Comparison of ENCODE assay signal across 40 cellular contexts in genomic region chr2:41576423-41576822, GRCh38.
"Had no signal": no experiment of that assay in that cellular context is flagged by ENCODE, and none has a peak within 500 bp of the region (broad histone marks: within the 10 kb centered on the region; RNA-seq: fewer than 3 reads in every experiment).

No MANE protein-coding gene starts in this region.

- H3K36me3 ChIP-seq: adrenal gland, ascending aorta, brain microvascular endothelial cell, breast epithelium, cardiac muscle cell had no signal

- H3K9me3 Mint-ChIP-seq: activated naive CD4-positive, alpha-beta T cell treated with anti-CD3 and anti-CD28 coated beads for 36 hours; activated naive CD4-positive, alpha-beta T cell treated with anti-CD3 and anti-CD28 coated beads, Interleukin-2, amount 10 ng/mL, durations not matched to agents 7 days and 5 days; activated naive CD4-positive, alpha-beta T cell treated with anti-CD3 and anti-CD28 coated beads, Interleukin-2, amount 50 U/mL, for 24 hours; activated naive CD4-positive, alpha-beta T cell treated with anti-CD3 and anti-CD28 coated beads, Interleukin-2, amount 50 U/mL, for 72 hours; activated naive CD8-positive, alpha-beta T cell treated with anti-CD3 and anti-CD28 coated beads, Interleukin-2, amount 10 ng/mL, durations not matched to agents 7 days and 5 days; activated naive CD8-positive, alpha-beta T cell treated with anti-CD3 and anti-CD28 coated beads, Interleukin-2, amount 50 U/mL, for 24 hours; activated T-cell treated with anti-CD3 and anti-CD28 coated beads, Interleukin-2, amount 50 U/mL, for 24 hours; activated T-cell treated with anti-CD3 and anti-CD28 coated beads, Interleukin-2, amount 50 U/mL, for 4 hours; activated T-cell treated with anti-CD3 and anti-CD28 coated beads, Interleukin-2, amount 50 U/mL, for 72 hours; activated T-helper 1 cell treated with anti-CD3 and anti-CD28 coated beads, Interleukin-12 subunit alpha, Interleukin-12 subunit beta, Interleukin-2, Interleukin-4 antibody, amounts not matched to agents 30 ng/mL and 10 ng/mL and 1 ng/mL, durations not matched to agents 14 hours and 24 hours and 36 hours; activated T-helper 17 cell treated with anti-CD3 and anti-CD28 coated beads, Interleukin-2, amount 50 U/mL, for 72 hours; activated T-helper 2 cell treated with anti-CD3 and anti-CD28 coated beads, Interferon-gamma antibody, Interleukin-2, Interleukin-4, amounts not matched to agents 10 μg/mL and 5 μg/mL and 100 μg/mL, durations not matched to agents 14 hours and 24 hours and 36 hours; brain; central memory CD8-positive, alpha-beta T cell had no signal

- H3K27me3 ChIP-seq: adrenal gland, ascending aorta, body of pancreas, brain microvascular endothelial cell, breast epithelium, cardiac muscle cell had no signal

- H3K4me3 Mint-ChIP-seq: activated naive CD4-positive, alpha-beta T cell treated with anti-CD3 and anti-CD28 coated beads for 36 hours; activated naive CD4-positive, alpha-beta T cell treated with anti-CD3 and anti-CD28 coated beads, Interleukin-2, amount 10 ng/mL, durations not matched to agents 7 days and 5 days; activated naive CD4-positive, alpha-beta T cell treated with anti-CD3 and anti-CD28 coated beads, Interleukin-2, amount 50 U/mL, for 24 hours; activated naive CD8-positive, alpha-beta T cell; activated naive CD8-positive, alpha-beta T cell treated with anti-CD3 and anti-CD28 coated beads, Interleukin-2, amount 10 ng/mL, durations not matched to agents 7 days and 5 days; activated naive CD8-positive, alpha-beta T cell treated with anti-CD3 and anti-CD28 coated beads, Interleukin-2, amount 50 U/mL, for 24 hours; activated T-cell treated with anti-CD3 and anti-CD28 coated beads, Interleukin-2, amount 50 U/mL, for 24 hours; activated T-cell treated with anti-CD3 and anti-CD28 coated beads, Interleukin-2, amount 50 U/mL, for 4 hours; activated T-cell treated with anti-CD3 and anti-CD28 coated beads, Interleukin-2, amount 50 U/mL, for 72 hours; activated T-helper 1 cell treated with anti-CD3 and anti-CD28 coated beads, Interleukin-12 subunit alpha, Interleukin-12 subunit beta, Interleukin-2, Interleukin-4 antibody, amounts not matched to agents 30 ng/mL and 10 ng/mL and 1 ng/mL, durations not matched to agents 14 hours and 24 hours and 36 hours; activated T-helper 17 cell treated with anti-CD3 and anti-CD28 coated beads, Interleukin-2, amount 50 U/mL, for 72 hours; brain; central memory CD8-positive, alpha-beta T cell had no signal

- H3K4me3 ChIP-seq: adrenal gland, ascending aorta, body of pancreas, breast epithelium, cardiac muscle cell had no signal

- H3K27ac Mint-ChIP-seq: activated naive CD4-positive, alpha-beta T cell treated with anti-CD3 and anti-CD28 coated beads for 36 hours; activated naive CD4-positive, alpha-beta T cell treated with anti-CD3 and anti-CD28 coated beads, Interleukin-2, amount 10 ng/mL, durations not matched to agents 7 days and 5 days; activated naive CD4-positive, alpha-beta T cell treated with anti-CD3 and anti-CD28 coated beads, Interleukin-2, amount 50 U/mL, for 24 hours; activated naive CD4-positive, alpha-beta T cell treated with anti-CD3 and anti-CD28 coated beads, Interleukin-2, amount 50 U/mL, for 72 hours; activated naive CD8-positive, alpha-beta T cell; activated naive CD8-positive, alpha-beta T cell treated with anti-CD3 and anti-CD28 coated beads, Interleukin-2, amount 10 ng/mL, durations not matched to agents 7 days and 5 days; activated naive CD8-positive, alpha-beta T cell treated with anti-CD3 and anti-CD28 coated beads, Interleukin-2, amount 50 U/mL, for 24 hours; activated T-cell treated with anti-CD3 and anti-CD28 coated beads, Interleukin-2, amount 50 U/mL, for 24 hours; activated T-cell treated with anti-CD3 and anti-CD28 coated beads, Interleukin-2, amount 50 U/mL, for 72 hours; activated T-helper 1 cell treated with anti-CD3 and anti-CD28 coated beads, Interleukin-12 subunit alpha, Interleukin-12 subunit beta, Interleukin-2, Interleukin-4 antibody, amounts not matched to agents 30 ng/mL and 10 ng/mL and 1 ng/mL, durations not matched to agents 14 hours and 24 hours and 36 hours; activated T-helper 17 cell treated with anti-CD3 and anti-CD28 coated beads, Interleukin-2, amount 50 U/mL, for 72 hours; activated T-helper 2 cell treated with anti-CD3 and anti-CD28 coated beads, Interferon-gamma antibody, Interleukin-2, Interleukin-4, amounts not matched to agents 10 μg/mL and 5 μg/mL and 100 μg/mL, durations not matched to agents 14 hours and 24 hours and 36 hours; brain had no signal

- ATAC-seq: activated naive CD4-positive, alpha-beta T cell treated with anti-CD3 and anti-CD28 coated beads, Interleukin-2, amount 50 U/mL, for 72 hours; activated naive CD8-positive, alpha-beta T cell treated with anti-CD3 and anti-CD28 coated beads, Interleukin-2, amount 50 U/mL, for 24 hours; activated T-cell treated with anti-CD3 and anti-CD28 coated beads, Interleukin-2, amount 50 U/mL, for 4 hours; activated T-cell treated with anti-CD3 and anti-CD28 coated beads, Interleukin-2, amount 50 U/mL, for 72 hours; activated T-helper 17 cell treated with anti-CD3 and anti-CD28 coated beads, Interleukin-2, amount 50 U/mL, for 72 hours; body of pancreas had no signal

- H3K27me3 Mint-ChIP-seq: activated naive CD4-positive, alpha-beta T cell treated with anti-CD3 and anti-CD28 coated beads, Interleukin-2, amount 10 ng/mL, durations not matched to agents 7 days and 5 days; activated naive CD8-positive, alpha-beta T cell treated with anti-CD3 and anti-CD28 coated beads, Interleukin-2, amount 10 ng/mL, durations not matched to agents 7 days and 5 days; activated T-cell treated with anti-CD3 and anti-CD28 coated beads, Interleukin-2, amount 50 U/mL, for 24 hours; activated T-helper 17 cell treated with anti-CD3 and anti-CD28 coated beads, Interleukin-2, amount 50 U/mL, for 72 hours; central memory CD8-positive, alpha-beta T cell had no signal

- H3K9me3 ChIP-seq: adrenal gland, ascending aorta, body of pancreas, breast epithelium had no signal

- H3K4me1 Mint-ChIP-seq: activated naive CD4-positive, alpha-beta T cell treated with anti-CD3 and anti-CD28 coated beads, Interleukin-2, amount 10 ng/mL, durations not matched to agents 7 days and 5 days; activated naive CD4-positive, alpha-beta T cell treated with anti-CD3 and anti-CD28 coated beads, Interleukin-2, amount 50 U/mL, for 24 hours; activated naive CD8-positive, alpha-beta T cell treated with anti-CD3 and anti-CD28 coated beads, Interleukin-2, amount 10 ng/mL, durations not matched to agents 7 days and 5 days; activated naive CD8-positive, alpha-beta T cell treated with anti-CD3 and anti-CD28 coated beads, Interleukin-2, amount 50 U/mL, for 24 hours; activated T-helper 17 cell treated with anti-CD3 and anti-CD28 coated beads, Interleukin-2, amount 50 U/mL, for 72 hours; central memory CD8-positive, alpha-beta T cell had no signal

- H3K27ac ChIP-seq: adrenal gland, ascending aorta, body of pancreas, brain microvascular endothelial cell, breast epithelium, cardiac muscle cell had no signal

- H3K4me1 ChIP-seq: adrenal gland, ascending aorta, body of pancreas, breast epithelium had no signal

- H3K36me3 Mint-ChIP-seq: activated naive CD4-positive, alpha-beta T cell treated with anti-CD3 and anti-CD28 coated beads, Interleukin-2, amount 10 ng/mL, durations not matched to agents 7 days and 5 days; activated naive CD4-positive, alpha-beta T cell treated with anti-CD3 and anti-CD28 coated beads, Interleukin-2, amount 50 U/mL, for 24 hours; activated naive CD4-positive, alpha-beta T cell treated with anti-CD3 and anti-CD28 coated beads, Interleukin-2, amount 50 U/mL, for 72 hours; activated naive CD8-positive, alpha-beta T cell; activated naive CD8-positive, alpha-beta T cell treated with anti-CD3 and anti-CD28 coated beads, Interleukin-2, amount 10 ng/mL, durations not matched to agents 7 days and 5 days; brain had no signal

- DNase-seq: activated effector memory CD4-positive, alpha-beta T cell treated with anti-CD3 and anti-CD28 coated beads, Interleukin-2, amount 50 U/mL, for 16 hours; activated effector memory CD4-positive, alpha-beta T cell treated with Interleukin-2 at 50 U/mL for 16 hours; activated gamma-delta T cell; activated gamma-delta T cell treated with Interleukin-2 at 50 U/mL for 16 hours; activated naive CD4-positive, alpha-beta T cell; activated naive CD4-positive, alpha-beta T cell treated with anti-CD3 and anti-CD28 coated beads for 36 hours; activated naive CD4-positive, alpha-beta T cell treated with anti-CD3 and anti-CD28 coated beads, Interleukin-2, amount 10 ng/mL, durations not matched to agents 7 days and 5 days; activated naive CD4-positive, alpha-beta T cell treated with anti-CD3 and anti-CD28 coated beads, Interleukin-2, amount 50 U/mL, for 16 hours; activated naive CD4-positive, alpha-beta T cell treated with Interleukin-2 at 50 U/mL for 16 hours; activated naive CD8-positive, alpha-beta T cell treated with anti-CD3 and anti-CD28 coated beads, Interleukin-2, amount 10 ng/mL, durations not matched to agents 7 days and 5 days; activated naive CD8-positive, alpha-beta T cell treated with anti-CD3 and anti-CD28 coated beads, Interleukin-2, amount 50 U/mL, for 24 hours; activated T-cell treated with anti-CD3 and anti-CD28 coated beads, Interleukin-2, amount 50 U/mL, for 1 hour; activated T-cell treated with anti-CD3 and anti-CD28 coated beads, Interleukin-2, amount 50 U/mL, for 24 hours; activated T-cell treated with anti-CD3 and anti-CD28 coated beads, Interleukin-2, amount 50 U/mL, for 4 hours; activated T-cell treated with anti-CD3 and anti-CD28 coated beads, Interleukin-2, amount 50 U/mL, for 48 hours; activated T-cell treated with anti-CD3 and anti-CD28 coated beads, Interleukin-2, amount 50 U/mL, for 72 hours; adrenal gland; amniotic stem cell; amygdala; anterior cingulate cortex; aorta; body of pancreas; brain microvascular endothelial cell; caudate nucleus; central memory CD4-positive, alpha-beta T cell; cerebellar nuclear complex had no signal

- FAIRE-seq: astrocyte, bronchial epithelial cell, colon had no signal
